ENCODE assay signal across 19 cellular contexts in genomic region chr3:152261329-152261728, GRCh38. TPM values are rescaled to one million over a fixed set of nuclear protein-coding genes. Genes with fewer than 3 reads are reported as not detected.
DNase-seq lines count a peak whose midpoint lies in the region; ATAC-seq lines count a peak whose summit lies in the region.
"Had no signal": no experiment of that assay in that cellular context is flagged by ENCODE, and none has a peak within 500 bp of the region (broad histone marks: within the 10 kb centered on the region; RNA-seq: fewer than 3 reads in every experiment).

No MANE protein-coding gene starts in this region.

- no peak for DNase-seq in activated naive CD4-positive, alpha-beta T cell treated with anti-CD3 and anti-CD28 coated beads, Interleukin-2, amount 50 U/mL, for 72 hours (ENCODE audit: low spot score in 2 of 2)
- no peak for DNase-seq in activated T-helper 2 cell treated with anti-CD3 and anti-CD28 coated beads, Interferon-gamma antibody, Interleukin-2, Interleukin-4, amounts not matched to agents 10 μg/mL and 5 μg/mL and 100 μg/mL, durations not matched to agents 14 hours and 24 hours and 36 hours (ENCODE audit: low spot score)
- no peak for DNase-seq in natural killer cell treated with Interleukin-12 subunit alpha and Interleukin-12 subunit beta and Interleukin-15 and Interleukin-18, amount 100 ng/mL, for 72 hours (ENCODE audit: low spot score)
- DNase-seq in NAMALWA (ENCODE audit: low spot score) (no peak), occipital lobe (lab: John Stamatoyannopoulos, UW) (no peak)
- DNase-seq: activated CD8-positive, alpha-beta memory T cell treated with anti-CD3 and anti-CD28 coated beads, Interleukin-2, amount 10 ng/mL, durations not matched to agents 7 days and 5 days; activated effector memory CD4-positive, alpha-beta T cell treated with anti-CD3 and anti-CD28 coated beads, Interleukin-2, amount 50 U/mL, for 16 hours; cerebellar nuclear complex; GDM1; HFFc6; NCI-H1417 treated with DMSO at 0.1 percent for 48 hours; NCI-H2171; NCI-H526 treated with DMSO at 0.1 percent for 48 hours; stimulated activated CD4-positive, alpha-beta T cell treated with anti-CD3 and anti-CD28 coated beads, Interleukin-4, amount 100 ng/mL, for 24 hours had no signal

- ATAC-seq in activated naive CD4-positive, alpha-beta T cell treated with anti-CD3 and anti-CD28 coated beads, Interleukin-2, amount 50 U/mL, for 72 hours = no peak
- no peak for ATAC-seq in natural killer cell treated with Interleukin-12 subunit alpha and Interleukin-12 subunit beta and Interleukin-15 and Interleukin-18, amount 100 ng/mL, for 72 hours
- ATAC-seq in GM18502 (IDR thresholded peaks at IDR 0.05; ENCODE audit: poor library complexity, unreplicated experiment) = no peak
- no peak for ATAC-seq in HG02973 (IDR thresholded peaks at IDR 0.05; ENCODE audit: unreplicated experiment)
- ATAC-seq: activated CD8-positive, alpha-beta memory T cell treated with anti-CD3 and anti-CD28 coated beads, Interleukin-2, amount 10 ng/mL, durations not matched to agents 7 days and 5 days; gastroesophageal sphincter; HepG2 had no signal

- no peaks in the 10 kb centered on the region for H3K9me3 Mint-ChIP-seq in activated naive CD4-positive, alpha-beta T cell treated with anti-CD3 and anti-CD28 coated beads, Interleukin-2, amount 50 U/mL, for 24 hours
- H3K9me3 Mint-ChIP-seq in activated naive CD4-positive, alpha-beta T cell treated with anti-CD3 and anti-CD28 coated beads, Interleukin-2, amount 50 U/mL, for 72 hours = peaks cover 0 to 5% of the 10 kb centered on the region in 2 donors
- H3K9me3 Mint-ChIP-seq in activated T-helper 2 cell treated with anti-CD3 and anti-CD28 coated beads, Interferon-gamma antibody, Interleukin-2, Interleukin-4, amounts not matched to agents 10 μg/mL and 5 μg/mL and 100 μg/mL, durations not matched to agents 14 hours and 24 hours and 36 hours = no peaks in the 10 kb centered on the region
- H3K9me3 Mint-ChIP-seq in natural killer cell treated with Interleukin-12 subunit alpha and Interleukin-12 subunit beta and Interleukin-15 and Interleukin-18, amount 100 ng/mL, for 72 hours = peaks cover 3% of the 10 kb centered on the region
- H3K9me3 Mint-ChIP-seq: HFFc6 had no signal

- no peak overlapping the region for H3K4me3 Mint-ChIP-seq in activated naive CD4-positive, alpha-beta T cell treated with anti-CD3 and anti-CD28 coated beads, Interleukin-2, amount 50 U/mL, for 24 hours
- no peak overlapping the region for H3K4me3 Mint-ChIP-seq in activated T-helper 2 cell treated with anti-CD3 and anti-CD28 coated beads, Interferon-gamma antibody, Interleukin-2, Interleukin-4, amounts not matched to agents 10 μg/mL and 5 μg/mL and 100 μg/mL, durations not matched to agents 14 hours and 24 hours and 36 hours (ENCODE audit: low read depth)
- H3K4me3 Mint-ChIP-seq in natural killer cell treated with Interleukin-12 subunit alpha and Interleukin-12 subunit beta and Interleukin-15 and Interleukin-18, amount 100 ng/mL, for 72 hours = no peak overlapping the region
- H3K4me3 Mint-ChIP-seq: HFFc6 had no signal

- no peaks in the 10 kb centered on the region for H3K27me3 Mint-ChIP-seq in activated naive CD4-positive, alpha-beta T cell treated with anti-CD3 and anti-CD28 coated beads, Interleukin-2, amount 50 U/mL, for 24 hours
- H3K27me3 Mint-ChIP-seq in activated T-helper 2 cell treated with anti-CD3 and anti-CD28 coated beads, Interferon-gamma antibody, Interleukin-2, Interleukin-4, amounts not matched to agents 10 μg/mL and 5 μg/mL and 100 μg/mL, durations not matched to agents 14 hours and 24 hours and 36 hours (ENCODE audit: low read depth) = no peaks in the 10 kb centered on the region
- H3K27me3 Mint-ChIP-seq in natural killer cell treated with Interleukin-12 subunit alpha and Interleukin-12 subunit beta and Interleukin-15 and Interleukin-18, amount 100 ng/mL, for 72 hours = no peaks in the 10 kb centered on the region
- H3K27me3 Mint-ChIP-seq: activated CD8-positive, alpha-beta memory T cell treated with anti-CD3 and anti-CD28 coated beads, Interleukin-2, amount 10 ng/mL, durations not matched to agents 7 days and 5 days had no signal

- peaks cover 91% of the 10 kb centered on the region for H3K4me1 Mint-ChIP-seq in activated naive CD4-positive, alpha-beta T cell treated with anti-CD3 and anti-CD28 coated beads, Interleukin-2, amount 50 U/mL, for 24 hours
- peaks cover 71% of the 10 kb centered on the region for H3K4me1 Mint-ChIP-seq in activated T-helper 2 cell treated with anti-CD3 and anti-CD28 coated beads, Interferon-gamma antibody, Interleukin-2, Interleukin-4, amounts not matched to agents 10 μg/mL and 5 μg/mL and 100 μg/mL, durations not matched to agents 14 hours and 24 hours and 36 hours (ENCODE audit: low read depth)
- H3K4me1 Mint-ChIP-seq in natural killer cell treated with Interleukin-12 subunit alpha and Interleukin-12 subunit beta and Interleukin-15 and Interleukin-18, amount 100 ng/mL, for 72 hours (ENCODE audit: low read depth in 2 of 2) = peaks cover 57 to 76% of the 10 kb centered on the region in 2 donors

- intact Hi-C loops in activated T-helper 2 cell treated with anti-CD3 and anti-CD28 coated beads, Interferon-gamma antibody, Interleukin-2, Interleukin-4, amounts not matched to agents 10 μg/mL and 5 μg/mL and 100 μg/mL, durations not matched to agents 14 hours and 24 hours and 36 hours (cut with micrococcal nuclease) = no loop called here

- peak overlapping the region; percentile 95 for H3K27ac Mint-ChIP-seq in activated naive CD4-positive, alpha-beta T cell treated with anti-CD3 and anti-CD28 coated beads, Interleukin-2, amount 50 U/mL, for 24 hours
- H3K27ac Mint-ChIP-seq in activated naive CD4-positive, alpha-beta T cell treated with anti-CD3 and anti-CD28 coated beads, Interleukin-2, amount 50 U/mL, for 72 hours = peak overlapping the region in 1 of 2 donors; percentile 98
- peak overlapping the region; percentile 20 for H3K27ac Mint-ChIP-seq in activated T-helper 2 cell treated with anti-CD3 and anti-CD28 coated beads, Interferon-gamma antibody, Interleukin-2, Interleukin-4, amounts not matched to agents 10 μg/mL and 5 μg/mL and 100 μg/mL, durations not matched to agents 14 hours and 24 hours and 36 hours
- H3K27ac Mint-ChIP-seq in natural killer cell treated with Interleukin-12 subunit alpha and Interleukin-12 subunit beta and Interleukin-15 and Interleukin-18, amount 100 ng/mL, for 72 hours = peak overlapping the region; percentile 96 to 97
- H3K27ac Mint-ChIP-seq: HFFc6 had no signal

- peaks cover 8% of the 10 kb centered on the region for H3K36me3 Mint-ChIP-seq in activated naive CD4-positive, alpha-beta T cell treated with anti-CD3 and anti-CD28 coated beads, Interleukin-2, amount 50 U/mL, for 24 hours
- peaks cover 0 to 17% of the 10 kb centered on the region in 2 donors for H3K36me3 Mint-ChIP-seq in activated naive CD4-positive, alpha-beta T cell treated with anti-CD3 and anti-CD28 coated beads, Interleukin-2, amount 50 U/mL, for 72 hours
- H3K36me3 Mint-ChIP-seq in activated T-helper 2 cell treated with anti-CD3 and anti-CD28 coated beads, Interferon-gamma antibody, Interleukin-2, Interleukin-4, amounts not matched to agents 10 μg/mL and 5 μg/mL and 100 μg/mL, durations not matched to agents 14 hours and 24 hours and 36 hours (ENCODE audit: low read depth) = peaks cover 24% of the 10 kb centered on the region
- no peaks in the 10 kb centered on the region for H3K36me3 Mint-ChIP-seq in natural killer cell treated with Interleukin-12 subunit alpha and Interleukin-12 subunit beta and Interleukin-15 and Interleukin-18, amount 100 ng/mL, for 72 hours

RNA-seq across cellular contexts. Expression of gene MBNL1, which starts 7.4 kb away (rescaled TPM):
- total RNA-seq in activated naive CD4-positive, alpha-beta T cell treated with anti-CD3 and anti-CD28 coated beads, Interleukin-2, amount 50 U/mL, for 72 hours = 100 to 1,000 TPM; 406 to 425 TPM
- total RNA-seq in activated T-helper 2 cell treated with anti-CD3 and anti-CD28 coated beads, Interferon-gamma antibody, Interleukin-2, Interleukin-4, amounts not matched to agents 10 μg/mL and 5 μg/mL and 100 μg/mL, durations not matched to agents 14 hours and 24 hours and 36 hours = 230 and 244 TPM in 2 replicates
- 100 to 1,000 TPM; 353 to 509 TPM for total RNA-seq in natural killer cell treated with Interleukin-12 subunit alpha and Interleukin-12 subunit beta and Interleukin-15 and Interleukin-18, amount 100 ng/mL, for 72 hours
- 68.5 TPM for total RNA-seq in occipital lobe
